Comparison of ENCODE assay signal across 29 cellular contexts in the genomic region with DNA sequence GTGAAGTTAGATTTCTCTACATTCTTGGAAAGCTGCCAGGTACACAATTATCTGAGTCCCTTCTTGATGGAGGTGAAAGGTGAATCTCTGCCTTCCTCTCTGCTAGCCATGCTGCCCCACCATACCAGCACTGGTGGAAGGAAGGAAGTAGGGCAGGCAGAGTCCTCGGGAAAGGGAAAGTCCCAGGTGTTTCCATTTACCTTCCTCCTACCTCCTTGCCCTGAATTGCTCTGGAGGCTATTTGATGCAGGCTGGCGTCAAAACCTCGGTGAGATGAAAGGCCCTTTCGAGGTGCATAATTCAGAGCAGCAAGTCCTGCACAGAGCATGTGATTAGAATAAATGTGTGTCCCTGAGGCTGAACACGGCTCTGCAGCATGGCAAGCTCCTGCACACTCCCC.
"Had no signal": no experiment of that assay in that cellular context is flagged by ENCODE, and none has a peak within 500 bp of the region (broad histone marks: within the 10 kb centered on the region; RNA-seq: fewer than 3 reads in every experiment).

No MANE protein-coding gene starts in this region.

- ATAC-seq: activated naive CD4-positive, alpha-beta T cell treated with anti-CD3 and anti-CD28 coated beads, Interleukin-2, amount 50 U/mL, for 72 hours; activated naive CD8-positive, alpha-beta T cell treated with anti-CD3 and anti-CD28 coated beads, Interleukin-2, amount 50 U/mL, for 24 hours; activated T-cell treated with anti-CD3 and anti-CD28 coated beads, Interleukin-2, amount 50 U/mL, for 4 hours; T-helper 17 cell had no signal

- H3K9ac ChIP-seq: KMS-11 had no signal

- H3K27ac Mint-ChIP-seq: activated B cell treated with CpG ODN at 0.5 μM for 24 hours; activated CD4-positive, alpha-beta memory T cell treated with anti-CD3 and anti-CD28 coated beads for 36 hours; activated CD4-positive, alpha-beta T cell treated with anti-CD3 and anti-CD28 coated beads, Interleukin-2, amount 10 ng/mL, durations not matched to agents 7 days and 5 days; activated naive CD4-positive, alpha-beta T cell treated with anti-CD3 and anti-CD28 coated beads, Interleukin-2, amount 50 U/mL, for 72 hours; activated naive CD8-positive, alpha-beta T cell treated with anti-CD3 and anti-CD28 coated beads, Interleukin-2, amount 50 U/mL, for 24 hours; brain; IgD-negative memory B cell; T-helper 17 cell had no signal

- H3K27ac ChIP-seq: ascending aorta, KMS-11, Peyer's patch, SJSA1 had no signal

- H3K9me3 ChIP-seq: SJSA1 had no signal

- H3K4me2 ChIP-seq: KMS-11 had no signal

- H3K9me3 Mint-ChIP-seq: activated naive CD8-positive, alpha-beta T cell treated with anti-CD3 and anti-CD28 coated beads, Interleukin-2, amount 50 U/mL, for 24 hours; activated T-cell treated with anti-CD3 and anti-CD28 coated beads, Interleukin-2, amount 50 U/mL, for 4 hours; central memory CD8-positive, alpha-beta T cell had no signal

- H3K36me3 Mint-ChIP-seq: activated CD4-positive, alpha-beta memory T cell treated with anti-CD3 and anti-CD28 coated beads for 36 hours; brain; IgD-negative memory B cell had no signal

- H3K27me3 ChIP-seq: ascending aorta, Peyer's patch, SJSA1 had no signal

- H3K4me1 Mint-ChIP-seq: activated B cell treated with CpG ODN at 0.5 μM for 24 hours; activated CD4-positive, alpha-beta T cell treated with anti-CD3 and anti-CD28 coated beads, Interleukin-2, amount 10 ng/mL, durations not matched to agents 7 days and 5 days; activated naive CD8-positive, alpha-beta T cell treated with anti-CD3 and anti-CD28 coated beads, Interleukin-2, amount 50 U/mL, for 24 hours; central memory CD8-positive, alpha-beta T cell; IgD-negative memory B cell; T-helper 17 cell had no signal

- H3K4me1 ChIP-seq: ascending aorta, Peyer's patch, SJSA1 had no signal

- H3K36me3 ChIP-seq: ascending aorta, Peyer's patch, SJSA1 had no signal

- H3K4me3 ChIP-seq: ascending aorta, Peyer's patch, SJSA1 had no signal

- DNase-seq: activated B cell treated with CpG ODN at 0.5 μM for 24 hours; activated CD4-positive, alpha-beta memory T cell treated with anti-CD3 and anti-CD28 coated beads for 36 hours; activated CD4-positive, alpha-beta T cell treated with anti-CD3 and anti-CD28 coated beads, Interleukin-2, amount 10 ng/mL, durations not matched to agents 7 days and 5 days; activated CD8-positive, alpha-beta memory T cell treated with anti-CD3 and anti-CD28 coated beads for 24 hours; activated effector memory CD4-positive, alpha-beta T cell treated with anti-CD3 and anti-CD28 coated beads, Interleukin-2, amount 50 U/mL, for 16 hours; activated naive CD4-positive, alpha-beta T cell treated with Interleukin-2 at 50 U/mL for 16 hours; activated naive CD8-positive, alpha-beta T cell treated with anti-CD3 and anti-CD28 coated beads, Interleukin-2, amount 50 U/mL, for 24 hours; activated T-cell treated with anti-CD3 and anti-CD28 coated beads, Interleukin-2, amount 50 U/mL, for 4 hours; amniotic stem cell; NCI-H1092; NCI-H1417 treated with DMSO at 0.1 percent for 48 hours; NCI-H1694; NCI-H2029 treated with DMSO at 0.1 percent for 48 hours; NCI-H2227 treated with DMSO at 0.1 percent for 48 hours; NCI-H446 treated with DMSO at 0.1 percent for 48 hours; NCI-H524 treated with DMSO at 0.1 percent for 48 hours; NCI-H774; NK-92 treated with Interleukin-12 subunit alpha and Interleukin-12 subunit beta, amount 100 ng/mL, for 24 hours; Peyer's patch; SHP77; T-helper 17 cell; T-helper 9 cell had no signal

- H3K4me3 Mint-ChIP-seq: activated B cell treated with CpG ODN at 0.5 μM for 24 hours; activated CD4-positive, alpha-beta memory T cell treated with anti-CD3 and anti-CD28 coated beads for 36 hours; activated CD4-positive, alpha-beta T cell treated with anti-CD3 and anti-CD28 coated beads, Interleukin-2, amount 10 ng/mL, durations not matched to agents 7 days and 5 days; activated naive CD8-positive, alpha-beta T cell treated with anti-CD3 and anti-CD28 coated beads, Interleukin-2, amount 50 U/mL, for 24 hours; activated T-cell treated with anti-CD3 and anti-CD28 coated beads, Interleukin-2, amount 50 U/mL, for 4 hours; brain; central memory CD8-positive, alpha-beta T cell; T-helper 17 cell had no signal
